In genomic region chr19:56115490-56115889, GRCh38 we compare ENCODE assay signal across 14 cellular contexts.
"Had no signal": no experiment of that assay in that cellular context is flagged by ENCODE, and none has a peak within 500 bp of the region (broad histone marks: within the 10 kb centered on the region; RNA-seq: fewer than 3 reads in every experiment).

No MANE protein-coding gene starts in this region.

- H3K9me3 Mint-ChIP-seq: activated naive CD8-positive, alpha-beta T cell treated with anti-CD3 and anti-CD28 coated beads, Interleukin-2, amount 10 ng/mL, durations not matched to agents 7 days and 5 days; mesothelial cell of epicardium had no signal

- H3K4me3 Mint-ChIP-seq: activated naive CD8-positive, alpha-beta T cell treated with anti-CD3 and anti-CD28 coated beads, Interleukin-2, amount 10 ng/mL, durations not matched to agents 7 days and 5 days; mesothelial cell of epicardium had no signal

- H3K36me3 ChIP-seq: prostate gland, right atrium auricular region, thoracic aorta had no signal

- H3K27ac ChIP-seq: prostate gland, thoracic aorta had no signal

- H3K9me3 ChIP-seq: prostate gland, right atrium auricular region, thoracic aorta had no signal

- H3K27me3 Mint-ChIP-seq: activated naive CD8-positive, alpha-beta T cell treated with anti-CD3 and anti-CD28 coated beads, Interleukin-2, amount 10 ng/mL, durations not matched to agents 7 days and 5 days had no signal

- DNase-seq: activated CD4-positive, alpha-beta T cell treated with anti-CD3 and anti-CD28 coated beads, Interleukin-2, amount 50 U/mL, for 48 hours; activated naive CD8-positive, alpha-beta T cell treated with anti-CD3 and anti-CD28 coated beads, Interleukin-2, amount 10 ng/mL, durations not matched to agents 7 days and 5 days; activated T-cell treated with anti-CD3 and anti-CD28 coated beads for 4 hours; amygdala; dermis blood vessel endothelial cell; effector memory CD4-positive, alpha-beta T cell; left colon; T-helper 1 cell; T-helper 9 cell had no signal

- H3K4me3 ChIP-seq: prostate gland, right atrium auricular region, thoracic aorta had no signal

- H3K27me3 ChIP-seq: right atrium auricular region had no signal

- ATAC-seq: activated CD4-positive, CD25-positive, alpha-beta regulatory T cell treated with anti-CD3 and anti-CD28 coated beads, Interleukin-2, amount 50 U/mL, for 24 hours; left colon had no signal
